8 cellular contexts compared by ENCODE assay signal in the genomic region with DNA sequence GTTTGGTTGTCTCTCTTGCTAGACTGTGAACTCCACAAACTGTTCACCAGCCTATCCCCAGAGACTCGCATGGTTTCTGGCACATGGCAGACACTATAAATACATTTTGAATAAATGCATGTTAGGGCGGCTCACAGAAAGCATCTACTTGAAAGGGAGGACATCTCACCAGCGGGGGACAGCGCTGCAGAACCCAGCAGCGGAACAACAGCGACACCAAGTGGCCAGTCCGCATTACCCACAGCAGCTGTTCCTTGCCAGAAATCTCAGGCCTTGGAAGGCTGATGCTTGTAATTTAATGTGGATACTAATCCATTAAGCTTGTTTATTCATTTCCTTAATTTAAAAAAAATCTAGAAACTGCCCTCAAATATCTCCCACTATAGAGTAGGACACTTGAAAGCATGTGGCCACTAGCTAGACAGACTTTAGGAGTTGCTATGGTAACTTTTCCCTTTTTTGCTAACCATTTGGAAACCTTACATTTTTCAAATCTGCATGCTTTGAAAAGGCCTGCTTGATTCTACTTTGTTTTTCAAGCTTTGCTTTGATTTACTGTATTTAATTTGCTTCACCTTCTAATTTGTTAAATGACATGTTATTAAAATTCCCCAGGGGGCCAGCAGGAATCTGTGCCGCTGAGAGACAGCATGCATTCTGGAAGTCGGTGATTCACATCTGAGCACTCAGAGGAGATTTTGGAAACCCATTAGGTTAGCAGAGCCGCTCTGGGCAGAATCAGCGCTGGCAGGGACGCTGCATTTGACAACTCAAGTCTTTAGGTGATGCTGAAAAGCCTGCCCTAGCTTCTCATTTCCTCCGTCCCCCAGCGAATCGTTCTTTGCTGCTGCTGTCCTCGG.
DNase-seq lines count a peak whose midpoint lies in the region; ATAC-seq and TF ChIP-seq lines count a peak whose summit lies in the region.

No MANE protein-coding gene starts in this region.

- no peaks in the 10 kb centered on the region for H3K36me3 Mint-ChIP-seq in CD8-positive, alpha-beta memory T cell
- H3K36me3 Mint-ChIP-seq in activated T-cell treated with anti-CD3 and anti-CD28 coated beads, Interleukin-2, amount 50 U/mL, for 24 hours (ENCODE audit: low read depth): no peaks in the 10 kb centered on the region

- no peak overlapping the region for H3K27ac ChIP-seq in CD8-positive, alpha-beta memory T cell (ENCODE audit: low read depth, low read length)
- H3K27ac ChIP-seq in OCI-LY7 (ENCODE audit: low read depth, low read length, poor library complexity, severe bottlenecking) (no peak overlapping the region), neural cell (ENCODE audit: low read length) (no peak overlapping the region)

- H3K4me3 ChIP-seq in CD8-positive, alpha-beta memory T cell (ENCODE audit: low read length): no peak overlapping the region
- no peak overlapping the region for H3K4me3 ChIP-seq in OCI-LY7 (ENCODE audit: low read depth, low read length, poor library complexity, severe bottlenecking)
- H3K4me3 ChIP-seq in neural cell (ENCODE audit: low read length): no peak overlapping the region

- H3K4me3 Mint-ChIP-seq in CD8-positive, alpha-beta memory T cell: no peak overlapping the region
- no peak overlapping the region for H3K4me3 Mint-ChIP-seq in activated T-cell treated with anti-CD3 and anti-CD28 coated beads, Interleukin-2, amount 50 U/mL, for 24 hours
- no peak overlapping the region for H3K4me3 Mint-ChIP-seq in stimulated activated naive CD8-positive, alpha-beta T cell treated with anti-CD3 and anti-CD28 coated beads, Interleukin-15, amount 100 ng/mL, for 72 hours

- intact Hi-C loops in OCI-LY7 (cut with micrococcal nuclease; ENCODE audit: unreplicated experiment): loop anchor here (1.0 to 10.0 kb wide), 8 partner anchors 61 to 849 kb away; partner anchors contain the start of gene PRKACB

- no peaks in the 10 kb centered on the region for H3K36me3 ChIP-seq in CD8-positive, alpha-beta memory T cell (ENCODE audit: insufficient read depth, low read length)
- H3K36me3 ChIP-seq in OCI-LY7 (ENCODE audit: insufficient read depth, low read length) (no peaks in the 10 kb centered on the region), neural cell (ENCODE audit: insufficient read depth, low read length) (no peaks in the 10 kb centered on the region)

- H3K9ac ChIP-seq in neural cell (ENCODE audit: low read length): no peak overlapping the region

- H3K27ac Mint-ChIP-seq in CD8-positive, alpha-beta memory T cell: no peak overlapping the region
- no peak overlapping the region for H3K27ac Mint-ChIP-seq in activated T-cell treated with anti-CD3 and anti-CD28 coated beads, Interleukin-2, amount 50 U/mL, for 24 hours
- peak overlapping the region in 1 of 2 donors; percentile 19 for H3K27ac Mint-ChIP-seq in stimulated activated naive CD8-positive, alpha-beta T cell treated with anti-CD3 and anti-CD28 coated beads, Interleukin-15, amount 100 ng/mL, for 72 hours

- peaks cover 12 to 35% of the 10 kb centered on the region in 2 donors for H3K27me3 Mint-ChIP-seq in CD8-positive, alpha-beta memory T cell
- peaks cover 29% of the 10 kb centered on the region for H3K27me3 Mint-ChIP-seq in activated T-cell treated with anti-CD3 and anti-CD28 coated beads, Interleukin-2, amount 50 U/mL, for 24 hours
- H3K27me3 Mint-ChIP-seq in stimulated activated naive CD8-positive, alpha-beta T cell treated with anti-CD3 and anti-CD28 coated beads, Interleukin-15, amount 100 ng/mL, for 72 hours: peaks cover 32% of the 10 kb centered on the region

- no peak overlapping the region for H2AFZ ChIP-seq in OCI-LY7 (ENCODE audit: low read length)
- no peak overlapping the region for H2AFZ ChIP-seq in neural cell (ENCODE audit: low read depth, low read length)

- H4K20me1 ChIP-seq in OCI-LY7 (ENCODE audit: insufficient read depth, low read length) (no peaks in the 10 kb centered on the region), neural cell (ENCODE audit: insufficient read depth) (no peaks in the 10 kb centered on the region)

- H3K4me2 ChIP-seq in OCI-LY7 (ENCODE audit: low read length) (no peak overlapping the region), neural cell (ENCODE audit: low read length) (no peak overlapping the region)

- peaks cover 3% of the 10 kb centered on the region for H3K27me3 ChIP-seq in CD8-positive, alpha-beta memory T cell (ENCODE audit: insufficient read depth, low read length, poor library complexity, severe bottlenecking)
- H3K27me3 ChIP-seq in neural cell (ENCODE audit: insufficient read depth, low read depth, low read length): no peaks in the 10 kb centered on the region

- TF ChIP-seq EP300 in neural cell (conservative IDR thresholded peaks at IDR 0.05; ENCODE audit: poor library complexity, severe bottlenecking): peak; percentile 12

- H3K9me3 ChIP-seq in CD8-positive, alpha-beta memory T cell (ENCODE audit: low read length): no peaks in the 10 kb centered on the region
- no peaks in the 10 kb centered on the region for H3K9me3 ChIP-seq in OCI-LY7 (ENCODE audit: low read length)
- H3K9me3 ChIP-seq in neural cell (ENCODE audit: low read length): no peaks in the 10 kb centered on the region

- no peaks in the 10 kb centered on the region for H3K9me2 ChIP-seq in OCI-LY7 (ENCODE audit: insufficient read depth, low read length)
- H3K9me2 ChIP-seq in neural cell (ENCODE audit: insufficient read depth, low read length): no peaks in the 10 kb centered on the region

- no peaks in the 10 kb centered on the region for H3K9me3 Mint-ChIP-seq in CD8-positive, alpha-beta memory T cell
- H3K9me3 Mint-ChIP-seq in activated T-cell treated with anti-CD3 and anti-CD28 coated beads, Interleukin-2, amount 50 U/mL, for 24 hours: no peaks in the 10 kb centered on the region
- H3K9me3 Mint-ChIP-seq in stimulated activated naive CD8-positive, alpha-beta T cell treated with anti-CD3 and anti-CD28 coated beads, Interleukin-15, amount 100 ng/mL, for 72 hours: no peaks in the 10 kb centered on the region

- peak; percentile 72 for ATAC-seq in GM19455 (IDR thresholded peaks at IDR 0.05; ENCODE audit: unreplicated experiment)
- ATAC-seq in stimulated activated naive CD8-positive, alpha-beta T cell treated with anti-CD3 and anti-CD28 coated beads, Interleukin-15, amount 100 ng/mL, for 72 hours: peak; percentile 88

- TF ChIP-seq RAD21 in neural cell (conservative IDR thresholded peaks at IDR 0.05): peak; percentile 99

- DNase-seq in CD8-positive, alpha-beta memory T cell: peak; percentile 50 to 73 (median 52)
- peak; percentile 71 for DNase-seq in HuH-7 (ENCODE audit: low spot score)
- DNase-seq in OCI-LY7 (ENCODE audit: low spot score): peak; percentile 72
- DNase-seq in activated T-cell treated with anti-CD3 and anti-CD28 coated beads, Interleukin-2, amount 50 U/mL, for 24 hours: peak; percentile 84
- DNase-seq in fibroblast of gingiva (ENCODE audit: low read depth): peak; percentile 56
- DNase-seq in stimulated activated naive CD8-positive, alpha-beta T cell treated with anti-CD3 and anti-CD28 coated beads, Interleukin-15, amount 100 ng/mL, for 72 hours: peak; percentile 65 to 66

- TF ChIP-seq CTCF in OCI-LY7 (conservative IDR thresholded peaks at IDR 0.05; ENCODE audit: low read length) (peak; percentile 99), neural cell (IDR thresholded peaks at IDR 0.05; ENCODE audit: poor library complexity, severe bottlenecking) (peak; percentile 96)

- H3K79me2 ChIP-seq in OCI-LY7 (ENCODE audit: insufficient read depth, low read depth, low read length): no peaks in the 10 kb centered on the region
- no peaks in the 10 kb centered on the region for H3K79me2 ChIP-seq in neural cell (replicated peaks; ENCODE audit: insufficient read depth, low read length)

- peaks cover 0 to 8% (median 4%) of the 10 kb centered on the region in 3 donors for H3K4me1 Mint-ChIP-seq in CD8-positive, alpha-beta memory T cell
- peaks cover 13% of the 10 kb centered on the region for H3K4me1 Mint-ChIP-seq in activated T-cell treated with anti-CD3 and anti-CD28 coated beads, Interleukin-2, amount 50 U/mL, for 24 hours (ENCODE audit: low read depth)
- peaks cover 16% of the 10 kb centered on the region for H3K4me1 Mint-ChIP-seq in stimulated activated naive CD8-positive, alpha-beta T cell treated with anti-CD3 and anti-CD28 coated beads, Interleukin-15, amount 100 ng/mL, for 72 hours

- no peaks in the 10 kb centered on the region for H3K4me1 ChIP-seq in CD8-positive, alpha-beta memory T cell (ENCODE audit: insufficient read depth, low read length)
- no peaks in the 10 kb centered on the region for H3K4me1 ChIP-seq in OCI-LY7 (ENCODE audit: insufficient read depth, low read length, poor library complexity, severe bottlenecking)

- CTCF ChIA-PET in CD8-positive, alpha-beta memory T cell (lab: Charles Lee): interaction anchor here (0.6 to 2.3 kb wide), 25 partner anchors 9 to 822 kb away, joined by 3 to 14 read pairs (median 3); partner anchors contain the start of gene PRKACB
- CTCF ChIA-PET in OCI-LY7 (lab: Charles Lee; ENCODE audit: unreplicated experiment): interaction anchor here (0.6 kb wide), 1 partner anchor 77 kb away, joined by 3 read pairs; no protein-coding TSS in a partner anchor

- POLR2A ChIA-PET in CD8-positive, alpha-beta memory T cell (lab: Charles Lee): no interaction called here
- POLR2A ChIA-PET in OCI-LY7 (lab: Charles Lee): interaction anchor here (0.9 to 1.5 kb wide), 3 partner anchors 110 to 321 kb away, joined by 3 to 4 read pairs (median 3); no protein-coding TSS in a partner anchor

- no peaks in the 10 kb centered on the region for H3F3A ChIP-seq in neural cell (ENCODE audit: insufficient read depth, low read length, poor library complexity, severe bottlenecking)

- BruUV-seq in OCI-LY7 (replicated peaks; lab: Mats Ljungman, UMichigan): no TSS peak

TF ChIP-seq in neural cell, 6 proteins besides CTCF, POLR2A, EP300 and RAD21:
- TF ChIP-seq TAF1 (IDR thresholded peaks at IDR 0.05; ENCODE audit: low read depth): no peak
- TF ChIP-seq SMC3 (conservative IDR thresholded peaks at IDR 0.05; ENCODE audit: poor library complexity): peak; percentile 97
